10 cellular contexts compared by ENCODE assay signal in the genomic region with DNA sequence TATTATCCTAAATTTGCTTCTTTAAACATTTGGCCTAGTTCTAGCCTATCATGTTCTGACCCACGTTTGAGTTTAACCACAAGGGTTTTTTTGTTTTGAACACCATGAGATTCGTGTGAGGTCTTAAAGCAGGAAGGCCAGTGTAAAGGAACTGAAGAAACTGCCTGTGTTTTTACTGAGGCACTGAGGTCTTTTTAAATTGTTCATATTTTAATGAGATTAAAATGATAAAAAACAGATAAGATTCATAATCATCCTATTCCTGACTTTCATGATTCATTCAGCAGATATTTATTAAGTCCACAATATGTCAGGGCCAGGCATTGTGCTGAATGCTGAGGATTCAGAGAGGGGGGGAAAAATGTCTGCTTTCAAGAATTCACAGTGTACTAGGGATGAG. TPM values are rescaled to one million over a fixed set of nuclear protein-coding genes. Genes with fewer than 3 reads are reported as not detected.
DNase-seq lines count a peak whose midpoint lies in the region; ATAC-seq lines count a peak whose summit lies in the region.
"Had no signal": no experiment of that assay in that cellular context is flagged by ENCODE, and none has a peak within 500 bp of the region (broad histone marks: within the 10 kb centered on the region; RNA-seq: fewer than 3 reads in every experiment).

No MANE protein-coding gene starts in this region.

- H3K4me1 ChIP-seq in naive thymus-derived CD4-positive, alpha-beta T cell (ENCODE audit: control insufficient read depth in 2 of 2, insufficient read depth in 2 of 2, low read length in 2 of 2), result peaks cover 8 to 27% of the 10 kb centered on the region in 2 donors

- POLR2A ChIA-PET in naive thymus-derived CD4-positive, alpha-beta T cell (lab: Charles Lee), result no interaction called here

- peaks cover 0 to 8% (median 0%) of the 10 kb centered on the region in 3 experiments for H3K36me3 ChIP-seq in naive thymus-derived CD4-positive, alpha-beta T cell (ENCODE audit: control insufficient read depth in 2 of 3, insufficient read depth in 3 of 3, low read length in 3 of 3)
- H3K36me3 ChIP-seq: SJCRH30 had no signal

- ATAC-seq in HG03342 (IDR thresholded peaks at IDR 0.05; ENCODE audit: unreplicated experiment), result peak; percentile 23
- ATAC-seq in naive thymus-derived CD4-positive, alpha-beta T cell, result peak; percentile 6

- peaks cover 27% of the 10 kb centered on the region for H3K4me1 Mint-ChIP-seq in activated naive CD8-positive, alpha-beta T cell treated with anti-CD3 and anti-CD28 coated beads for 36 hours
- peaks cover 7 to 60% (median 44%) of the 10 kb centered on the region in 7 donors for H3K4me1 Mint-ChIP-seq in naive thymus-derived CD4-positive, alpha-beta T cell

- H3K9me3 ChIP-seq in naive thymus-derived CD4-positive, alpha-beta T cell (ENCODE audit: control insufficient read depth in 2 of 3, low read length in 3 of 3), result no peaks in the 10 kb centered on the region
- H3K9me3 ChIP-seq: SJCRH30 had no signal

- no peaks in the 10 kb centered on the region for H3K27me3 Mint-ChIP-seq in activated naive CD8-positive, alpha-beta T cell treated with anti-CD3 and anti-CD28 coated beads for 36 hours
- no peaks in the 10 kb centered on the region for H3K27me3 Mint-ChIP-seq in naive thymus-derived CD4-positive, alpha-beta T cell

- DNase-seq in ELR (ENCODE audit: low read depth) (peak; percentile 60), COR-L47 (lab: John Stamatoyannopoulos, UW) (no peak), NCI-H345 treated with DMSO at 0.1 percent for 48 hours (lab: John Stamatoyannopoulos, UW; ENCODE audit: unreplicated experiment) (no peak), NCI-H1417 treated with DMSO at 0.1 percent for 48 hours (lab: John Stamatoyannopoulos, UW) (no peak), cortex of kidney (lab: John Stamatoyannopoulos, UW) (no peak)
- no peak for DNase-seq in activated naive CD8-positive, alpha-beta T cell treated with anti-CD3 and anti-CD28 coated beads for 36 hours
- DNase-seq in naive thymus-derived CD4-positive, alpha-beta T cell, result peak in 2 of 9 donors; percentile 19 to 29
- DNase-seq: head of caudate nucleus had no signal

- intact Hi-C loops in naive thymus-derived CD4-positive, alpha-beta T cell (cut with micrococcal nuclease), result loop anchor here (5.0 to 10.0 kb wide), 6 partner anchors 39 to 1711 kb away; partner anchors contain the start of genes CNKSR2 (in 1 of the 2) and RS1 (in 1 of the 2)

- no peaks in the 10 kb centered on the region for H3K9me3 Mint-ChIP-seq in activated naive CD8-positive, alpha-beta T cell treated with anti-CD3 and anti-CD28 coated beads for 36 hours
- H3K9me3 Mint-ChIP-seq in naive thymus-derived CD4-positive, alpha-beta T cell, result no peaks in the 10 kb centered on the region

- peak overlapping the region; percentile 37 for H3K27ac ChIP-seq in naive thymus-derived CD4-positive, alpha-beta T cell (ENCODE audit: low read depth, low read length)
- H3K27ac ChIP-seq: SJCRH30 had no signal

- peaks cover 12% of the 10 kb centered on the region for H3K36me3 Mint-ChIP-seq in activated naive CD8-positive, alpha-beta T cell treated with anti-CD3 and anti-CD28 coated beads for 36 hours
- peaks cover 0 to 4% (median 0%) of the 10 kb centered on the region in 5 donors for H3K36me3 Mint-ChIP-seq in naive thymus-derived CD4-positive, alpha-beta T cell

- CTCF ChIA-PET in naive thymus-derived CD4-positive, alpha-beta T cell (lab: Charles Lee), result no interaction called here

- H3K27me3 ChIP-seq in naive thymus-derived CD4-positive, alpha-beta T cell (ENCODE audit: control insufficient read depth in 2 of 2, insufficient read depth in 2 of 2, low read length in 2 of 2), result no peaks in the 10 kb centered on the region
- H3K27me3 ChIP-seq: SJCRH30 had no signal

- peak overlapping the region; percentile 84 for H3K27ac Mint-ChIP-seq in activated naive CD8-positive, alpha-beta T cell treated with anti-CD3 and anti-CD28 coated beads for 36 hours
- peak overlapping the region in 8 of 9 donors; percentile 37 to 91 (median 76) for H3K27ac Mint-ChIP-seq in naive thymus-derived CD4-positive, alpha-beta T cell

- H3K4me3 Mint-ChIP-seq in activated naive CD8-positive, alpha-beta T cell treated with anti-CD3 and anti-CD28 coated beads for 36 hours, result peak overlapping the region; percentile 75
- H3K4me3 Mint-ChIP-seq in naive thymus-derived CD4-positive, alpha-beta T cell, result peak overlapping the region; percentile 26 to 98 (median 78)

- peak overlapping the region; percentile 84 for H3K4me3 ChIP-seq in naive thymus-derived CD4-positive, alpha-beta T cell (ENCODE audit: low read length)
- H3K4me3 ChIP-seq: SJCRH30 had no signal

RNA-seq across cellular contexts. Expression of gene RPS6KA3, which starts 3.2 kb away (rescaled TPM):
- total RNA-seq in activated naive CD8-positive, alpha-beta T cell treated with anti-CD3 and anti-CD28 coated beads for 36 hours, result 10 to 100 TPM; 58.7 to 62.0 TPM
- 10 to 100 TPM; 59.9 to 77.9 (median 72.6) TPM for total RNA-seq in naive thymus-derived CD4-positive, alpha-beta T cell
- 10 to 100 TPM; 25.2 to 28.6 TPM for polyA plus RNA-seq in naive thymus-derived CD4-positive, alpha-beta T cell
